1 cellular context compared by ENCODE assay signal in the genomic region with DNA sequence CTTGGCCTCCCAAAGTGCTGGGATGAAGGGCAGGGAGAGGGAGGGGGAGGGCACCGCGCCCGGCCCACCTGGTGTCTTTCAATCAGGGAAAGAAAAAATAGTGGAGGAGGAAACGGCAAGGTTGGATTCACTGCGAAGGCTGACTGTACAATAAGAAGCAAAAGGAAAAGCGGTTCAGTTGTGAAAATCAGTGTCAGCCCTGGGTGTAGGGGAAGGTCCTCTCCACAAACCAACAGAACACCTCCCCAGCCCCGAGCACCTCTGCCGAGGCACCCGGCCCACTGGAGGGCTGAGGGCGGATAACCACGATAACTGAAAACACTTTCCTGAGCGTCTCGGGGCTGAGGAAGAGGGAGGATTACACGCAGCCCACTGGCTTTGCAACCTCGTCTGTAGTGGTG.
TF ChIP-seq lines count a peak whose summit lies in the region.

No MANE protein-coding gene starts in this region.

TF ChIP-seq in HepG2, 621 proteins besides CTCF, POLR2A, EP300 and RAD21 (continues in another document):
- TF ChIP-seq AKAP8 (CRISPR knock-in tag; IDR thresholded peaks at IDR 0.05) (peak; percentile 32; the same call in 1 of the 2 replicates), ZBTB39 (CRISPR knock-in tag; IDR thresholded peaks at IDR 0.05) (no peak), HNF4G (IDR thresholded peaks at IDR 0.05; ENCODE audit: borderline replicate concordance, low read depth, low read length) (no peak), HNF4G (CRISPR knock-in tag; IDR thresholded peaks at IDR 0.05; ENCODE audit: borderline replicate concordance, low read depth) (0 out of 2 replicates have a peak, but pooled peaks have one; percentile 8), ZKSCAN5 (CRISPR knock-in tag; IDR thresholded peaks at IDR 0.05) (no peak), CBX5 (CRISPR knock-in tag; IDR thresholded peaks at IDR 0.05; ENCODE audit: borderline replicate concordance) (no peak), ZNF589 (CRISPR knock-in tag; conservative IDR thresholded peaks at IDR 0.05) (no peak), DDIT3 (CRISPR knock-in tag; IDR thresholded peaks at IDR 0.05) (no peak), EZH2 (conservative IDR thresholded peaks at IDR 0.05; ENCODE audit: low read depth, low read length) (no peak), ZNF557 (CRISPR knock-in tag; IDR thresholded peaks at IDR 0.05) (no peak), ZNF792 (CRISPR knock-in tag; IDR thresholded peaks at IDR 0.05) (no peak), ZNF431 (CRISPR knock-in tag; IDR thresholded peaks at IDR 0.05; ENCODE audit: borderline replicate concordance, low read depth) (no peak), ZNF34 (CRISPR knock-in tag; IDR thresholded peaks at IDR 0.05; ENCODE audit: borderline replicate concordance) (0 out of 2 replicates have a peak, but pooled peaks have one; percentile 3), LCORL (IDR thresholded peaks at IDR 0.05) (no peak), LCORL (CRISPR knock-in tag; IDR thresholded peaks at IDR 0.05) (no peak), ZNF777 (CRISPR knock-in tag; IDR thresholded peaks at IDR 0.05) (no peak), POGZ (CRISPR knock-in tag; IDR thresholded peaks at IDR 0.05) (no peak), ZBTB38 (CRISPR knock-in tag; IDR thresholded peaks at IDR 0.05) (peak; percentile 86), ZNF512 (CRISPR knock-in tag; IDR thresholded peaks at IDR 0.05) (no peak), ZNF558 (CRISPR knock-in tag; IDR thresholded peaks at IDR 0.05; ENCODE audit: borderline replicate concordance) (no peak), EHMT2 (IDR thresholded peaks at IDR 0.05; ENCODE audit: borderline replicate concordance, low read depth, low read length) (no peak), TP53 (CRISPR knock-in tag; conservative IDR thresholded peaks at IDR 0.05) (no peak), ZNF33A (CRISPR knock-in tag; IDR thresholded peaks at IDR 0.05; ENCODE audit: borderline replicate concordance) (no peak), HNRNPLL (IDR thresholded peaks at IDR 0.05; ENCODE audit: low read depth, low read length, poor library complexity, severe bottlenecking) (no peak), GATA4 (IDR thresholded peaks at IDR 0.05; ENCODE audit: borderline replicate concordance, low read depth) (no peak), ZNF207 (IDR thresholded peaks at IDR 0.05; ENCODE audit: borderline replicate concordance) (no peak), ZNF570 (CRISPR knock-in tag; IDR thresholded peaks at IDR 0.05; ENCODE audit: borderline replicate concordance) (0 out of 2 replicates have a peak, but pooled peaks have one; percentile 1), RXRB (CRISPR knock-in tag; IDR thresholded peaks at IDR 0.05; ENCODE audit: borderline replicate concordance) (no peak), ZNF766 (CRISPR knock-in tag; IDR thresholded peaks at IDR 0.05; ENCODE audit: borderline replicate concordance) (0 out of 2 replicates have a peak, but pooled peaks have one; percentile 15), KMT2B (CRISPR knock-in tag; IDR thresholded peaks at IDR 0.05) (no peak), SMAD9 (CRISPR knock-in tag; IDR thresholded peaks at IDR 0.05) (no peak), MEF2D (CRISPR knock-in tag; IDR thresholded peaks at IDR 0.05) (no peak), ZNF850 (CRISPR knock-in tag; conservative IDR thresholded peaks at IDR 0.05) (no peak), ZNF350 (CRISPR knock-in tag; IDR thresholded peaks at IDR 0.05; ENCODE audit: borderline replicate concordance, low read depth) (peak; percentile 1; the same call in 1 of the 2 replicates), NFYC (CRISPR knock-in tag; IDR thresholded peaks at IDR 0.05) (no peak), CENPX (CRISPR knock-in tag; IDR thresholded peaks at IDR 0.05) (no peak), TBP (CRISPR knock-in tag; IDR thresholded peaks at IDR 0.05) (no peak), ZFP82 (CRISPR knock-in tag; IDR thresholded peaks at IDR 0.05; ENCODE audit: borderline replicate concordance) (peak; percentile 39; the same call in 1 of the 2 replicates), KDM2A (CRISPR knock-in tag; IDR thresholded peaks at IDR 0.05; ENCODE audit: borderline replicate concordance, low read depth) (0 out of 2 replicates have a peak, but pooled peaks have one; percentile 29), ZNF317 (CRISPR knock-in tag; IDR thresholded peaks at IDR 0.05) (no peak), ATF6 (CRISPR knock-in tag; conservative IDR thresholded peaks at IDR 0.05) (no peak), PHF8 (CRISPR knock-in tag; IDR thresholded peaks at IDR 0.05) (no peak), FOXA3 (CRISPR knock-in tag; IDR thresholded peaks at IDR 0.05) (no peak)
- TF ChIP-seq, protein P1, sequence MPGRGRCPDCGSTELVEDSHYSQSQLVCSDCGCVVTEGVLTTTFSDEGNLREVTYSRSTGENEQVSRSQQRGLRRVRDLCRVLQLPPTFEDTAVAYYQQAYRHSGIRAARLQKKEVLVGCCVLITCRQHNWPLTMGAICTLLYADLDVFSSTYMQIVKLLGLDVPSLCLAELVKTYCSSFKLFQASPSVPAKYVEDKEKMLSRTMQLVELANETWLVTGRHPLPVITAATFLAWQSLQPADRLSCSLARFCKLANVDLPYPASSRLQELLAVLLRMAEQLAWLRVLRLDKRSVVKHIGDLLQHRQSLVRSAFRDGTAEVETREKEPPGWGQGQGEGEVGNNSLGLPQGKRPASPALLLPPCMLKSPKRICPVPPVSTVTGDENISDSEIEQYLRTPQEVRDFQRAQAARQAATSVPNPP (CRISPR knock-in tag; IDR thresholded peaks at IDR 0.05) = no peak
- TF ChIP-seq, protein P2, sequence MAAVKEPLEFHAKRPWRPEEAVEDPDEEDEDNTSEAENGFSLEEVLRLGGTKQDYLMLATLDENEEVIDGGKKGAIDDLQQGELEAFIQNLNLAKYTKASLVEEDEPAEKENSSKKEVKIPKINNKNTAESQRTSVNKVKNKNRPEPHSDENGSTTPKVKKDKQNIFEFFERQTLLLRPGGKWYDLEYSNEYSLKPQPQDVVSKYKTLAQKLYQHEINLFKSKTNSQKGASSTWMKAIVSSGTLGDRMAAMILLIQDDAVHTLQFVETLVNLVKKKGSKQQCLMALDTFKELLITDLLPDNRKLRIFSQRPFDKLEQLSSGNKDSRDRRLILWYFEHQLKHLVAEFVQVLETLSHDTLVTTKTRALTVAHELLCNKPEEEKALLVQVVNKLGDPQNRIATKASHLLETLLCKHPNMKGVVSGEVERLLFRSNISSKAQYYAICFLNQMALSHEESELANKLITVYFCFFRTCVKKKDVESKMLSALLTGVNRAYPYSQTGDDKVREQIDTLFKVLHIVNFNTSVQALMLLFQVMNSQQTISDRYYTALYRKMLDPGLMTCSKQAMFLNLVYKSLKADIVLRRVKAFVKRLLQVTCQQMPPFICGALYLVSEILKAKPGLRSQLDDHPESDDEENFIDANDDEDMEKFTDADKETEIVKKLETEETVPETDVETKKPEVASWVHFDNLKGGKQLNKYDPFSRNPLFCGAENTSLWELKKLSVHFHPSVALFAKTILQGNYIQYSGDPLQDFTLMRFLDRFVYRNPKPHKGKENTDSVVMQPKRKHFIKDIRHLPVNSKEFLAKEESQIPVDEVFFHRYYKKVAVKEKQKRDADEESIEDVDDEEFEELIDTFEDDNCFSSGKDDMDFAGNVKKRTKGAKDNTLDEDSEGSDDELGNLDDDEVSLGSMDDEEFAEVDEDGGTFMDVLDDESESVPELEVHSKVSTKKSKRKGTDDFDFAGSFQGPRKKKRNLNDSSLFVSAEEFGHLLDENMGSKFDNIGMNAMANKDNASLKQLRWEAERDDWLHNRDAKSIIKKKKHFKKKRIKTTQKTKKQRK (IDR thresholded peaks at IDR 0.05; ENCODE audit: low read length) = no peak
- TF ChIP-seq, protein P3, sequence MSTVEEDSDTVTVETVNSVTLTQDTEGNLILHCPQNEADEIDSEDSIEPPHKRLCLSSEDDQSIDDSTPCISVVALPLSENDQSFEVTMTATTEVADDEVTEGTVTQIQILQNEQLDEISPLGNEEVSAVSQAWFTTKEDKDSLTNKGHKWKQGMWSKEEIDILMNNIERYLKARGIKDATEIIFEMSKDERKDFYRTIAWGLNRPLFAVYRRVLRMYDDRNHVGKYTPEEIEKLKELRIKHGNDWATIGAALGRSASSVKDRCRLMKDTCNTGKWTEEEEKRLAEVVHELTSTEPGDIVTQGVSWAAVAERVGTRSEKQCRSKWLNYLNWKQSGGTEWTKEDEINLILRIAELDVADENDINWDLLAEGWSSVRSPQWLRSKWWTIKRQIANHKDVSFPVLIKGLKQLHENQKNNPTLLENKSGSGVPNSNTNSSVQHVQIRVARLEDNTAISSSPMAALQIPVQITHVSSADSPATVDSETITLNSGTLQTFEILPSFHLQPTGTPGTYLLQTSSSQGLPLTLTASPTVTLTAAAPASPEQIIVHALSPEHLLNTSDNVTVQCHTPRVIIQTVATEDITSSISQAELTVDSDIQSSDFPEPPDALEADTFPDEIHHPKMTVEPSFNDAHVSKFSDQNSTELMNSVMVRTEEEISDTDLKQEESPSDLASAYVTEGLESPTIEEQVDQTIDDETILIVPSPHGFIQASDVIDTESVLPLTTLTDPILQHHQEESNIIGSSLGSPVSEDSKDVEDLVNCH (CRISPR knock-in tag; IDR thresholded peaks at IDR 0.05) = no peak
- TF ChIP-seq, protein P4, sequence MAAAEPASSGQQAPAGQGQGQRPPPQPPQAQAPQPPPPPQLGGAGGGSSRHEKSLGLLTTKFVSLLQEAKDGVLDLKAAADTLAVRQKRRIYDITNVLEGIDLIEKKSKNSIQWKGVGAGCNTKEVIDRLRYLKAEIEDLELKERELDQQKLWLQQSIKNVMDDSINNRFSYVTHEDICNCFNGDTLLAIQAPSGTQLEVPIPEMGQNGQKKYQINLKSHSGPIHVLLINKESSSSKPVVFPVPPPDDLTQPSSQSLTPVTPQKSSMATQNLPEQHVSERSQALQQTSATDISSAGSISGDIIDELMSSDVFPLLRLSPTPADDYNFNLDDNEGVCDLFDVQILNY (CRISPR knock-in tag; conservative IDR thresholded peaks at IDR 0.05) = no peak
- TF ChIP-seq, protein P5, sequence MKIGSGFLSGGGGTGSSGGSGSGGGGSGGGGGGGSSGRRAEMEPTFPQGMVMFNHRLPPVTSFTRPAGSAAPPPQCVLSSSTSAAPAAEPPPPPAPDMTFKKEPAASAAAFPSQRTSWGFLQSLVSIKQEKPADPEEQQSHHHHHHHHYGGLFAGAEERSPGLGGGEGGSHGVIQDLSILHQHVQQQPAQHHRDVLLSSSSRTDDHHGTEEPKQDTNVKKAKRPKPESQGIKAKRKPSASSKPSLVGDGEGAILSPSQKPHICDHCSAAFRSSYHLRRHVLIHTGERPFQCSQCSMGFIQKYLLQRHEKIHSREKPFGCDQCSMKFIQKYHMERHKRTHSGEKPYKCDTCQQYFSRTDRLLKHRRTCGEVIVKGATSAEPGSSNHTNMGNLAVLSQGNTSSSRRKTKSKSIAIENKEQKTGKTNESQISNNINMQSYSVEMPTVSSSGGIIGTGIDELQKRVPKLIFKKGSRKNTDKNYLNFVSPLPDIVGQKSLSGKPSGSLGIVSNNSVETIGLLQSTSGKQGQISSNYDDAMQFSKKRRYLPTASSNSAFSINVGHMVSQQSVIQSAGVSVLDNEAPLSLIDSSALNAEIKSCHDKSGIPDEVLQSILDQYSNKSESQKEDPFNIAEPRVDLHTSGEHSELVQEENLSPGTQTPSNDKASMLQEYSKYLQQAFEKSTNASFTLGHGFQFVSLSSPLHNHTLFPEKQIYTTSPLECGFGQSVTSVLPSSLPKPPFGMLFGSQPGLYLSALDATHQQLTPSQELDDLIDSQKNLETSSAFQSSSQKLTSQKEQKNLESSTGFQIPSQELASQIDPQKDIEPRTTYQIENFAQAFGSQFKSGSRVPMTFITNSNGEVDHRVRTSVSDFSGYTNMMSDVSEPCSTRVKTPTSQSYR (CRISPR knock-in tag; IDR thresholded peaks at IDR 0.05; ENCODE audit: borderline replicate concordance) = no peak
